In the genomic region with DNA sequence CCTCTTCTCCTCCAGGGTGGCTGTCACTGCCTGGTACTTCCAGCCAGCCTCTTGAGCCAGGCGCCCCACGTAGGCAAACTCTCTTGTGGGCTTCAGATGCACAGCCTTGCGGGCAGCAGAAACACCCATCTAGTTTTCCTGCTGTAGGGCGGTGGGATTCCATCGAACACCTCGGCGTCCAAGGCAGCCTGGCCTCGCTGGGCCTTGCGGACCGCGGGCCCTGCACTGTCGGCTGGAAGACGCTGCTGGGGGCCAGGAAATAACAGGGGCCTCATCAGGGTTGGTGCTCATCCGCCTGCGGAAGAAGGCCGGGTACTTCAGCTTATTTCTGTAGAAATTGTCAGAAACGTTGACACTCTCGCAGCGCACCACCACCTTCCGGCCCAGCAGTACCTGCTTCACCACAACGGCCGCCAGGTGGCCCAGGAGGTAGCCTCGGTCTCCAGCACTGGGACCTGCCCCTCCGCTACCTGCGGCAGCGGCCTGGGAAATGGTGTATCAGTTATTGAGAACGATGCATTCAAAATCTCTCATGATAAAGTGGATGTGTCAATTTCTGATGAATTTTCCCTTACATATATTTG, we compare ENCODE assay signal across 16 cellular contexts.
DNase-seq lines count a peak whose midpoint lies in the region; ATAC-seq and TF ChIP-seq lines count a peak whose summit lies in the region.
"Had no signal": no experiment of that assay in that cellular context is flagged by ENCODE, and none has a peak within 500 bp of the region (broad histone marks: within the 10 kb centered on the region; RNA-seq: fewer than 3 reads in every experiment).

No MANE protein-coding gene starts in this region.

- H2AFZ ChIP-seq in GM23338 = peak overlapping the region; percentile 74
- H2AFZ ChIP-seq in PC-3 (ENCODE audit: low read length) = no peak overlapping the region
- H2AFZ ChIP-seq: parathyroid adenoma had no signal

- H3K36me3 ChIP-seq in GM23338 (ENCODE audit: insufficient read depth) (no peaks in the 10 kb centered on the region), PC-3 (ENCODE audit: low read depth, low read length) (no peaks in the 10 kb centered on the region), aorta (ENCODE audit: control insufficient read depth in 1 of 2, insufficient read depth in 2 of 2, low read length in 1 of 2) (no peaks in the 10 kb centered on the region)
- H3K36me3 ChIP-seq: brain microvascular endothelial cell had no signal

- no peak overlapping the region for H3K4me3 Mint-ChIP-seq in GM23338
- H3K4me3 Mint-ChIP-seq in stimulated activated memory B cell treated with anti-CD40 and anti-IgM and Interleukin-4, amounts not matched to agents 10 μg/mL and 1 μg/mL and 100 μg/mL, for 72 hours = no peak overlapping the region
- H3K4me3 Mint-ChIP-seq: activated CD8-positive, alpha-beta T cell treated with anti-CD3 and anti-CD28 coated beads, Interleukin-2, amount 10 ng/mL, durations not matched to agents 7 days and 5 days; activated naive CD8-positive, alpha-beta T cell treated with anti-CD3 and anti-CD28 coated beads, Interleukin-2, amount 10 ng/mL, durations not matched to agents 7 days and 5 days had no signal

- no peak overlapping the region for H3K4me3 ChIP-seq in GM23338
- no peak overlapping the region for H3K4me3 ChIP-seq in PC-3 (ENCODE audit: low read length)
- no peak overlapping the region for H3K4me3 ChIP-seq in aorta (ENCODE audit: low read length in 2 of 2)

- no peaks in the 10 kb centered on the region for H3K4me1 Mint-ChIP-seq in GM23338
- peaks cover 77% of the 10 kb centered on the region for H3K4me1 Mint-ChIP-seq in stimulated activated memory B cell treated with anti-CD40 and anti-IgM and Interleukin-4, amounts not matched to agents 10 μg/mL and 1 μg/mL and 100 μg/mL, for 72 hours
- H3K4me1 Mint-ChIP-seq: activated naive CD8-positive, alpha-beta T cell treated with anti-CD3 and anti-CD28 coated beads, Interleukin-2, amount 10 ng/mL, durations not matched to agents 7 days and 5 days had no signal

- no TSS peak for BruUV-seq in PC-3 (replicated peaks; lab: Mats Ljungman, UMichigan)

- H3K79me2 ChIP-seq in GM23338 (replicated peaks; ENCODE audit: insufficient read depth) (no peaks in the 10 kb centered on the region), PC-3 (ENCODE audit: low read length) (no peaks in the 10 kb centered on the region)
- H3K79me2 ChIP-seq: parathyroid adenoma had no signal

- DNase-seq in GM23338 (ENCODE audit: low spot score) = peak; percentile 87
- no peak for DNase-seq in PC-3
- peak; percentile 20 for DNase-seq in iPS DF 19.7 (ENCODE audit: low read depth, low spot score)
- no peak for DNase-seq in COR-L47 (lab: John Stamatoyannopoulos, UW)
- DNase-seq in NCI-H345 treated with DMSO at 0.1 percent for 48 hours (lab: John Stamatoyannopoulos, UW; ENCODE audit: unreplicated experiment) = no peak
- no peak for DNase-seq in aorta
- DNase-seq: activated CD8-positive, alpha-beta T cell treated with anti-CD3 and anti-CD28 coated beads, Interleukin-2, amount 10 ng/mL, durations not matched to agents 7 days and 5 days; activated naive CD8-positive, alpha-beta T cell treated with anti-CD3 and anti-CD28 coated beads, Interleukin-2, amount 10 ng/mL, durations not matched to agents 7 days and 5 days; AML-193; brain microvascular endothelial cell; erythroblast; NCI-H446; SHP77 treated with DMSO at 0.1 percent for 48 hours; T-helper 1 cell had no signal

- intact Hi-C loops in PC-3 (cut with micrococcal nuclease) = no loop called here
- intact Hi-C loops in aorta (cut with DNase I) = no loop called here

- H3K27ac ChIP-seq in GM23338 (ENCODE audit: low read depth) (no peak overlapping the region), PC-3 (ENCODE audit: low read length) (no peak overlapping the region), aorta (ENCODE audit: low read depth in 1 of 2, low read length in 2 of 2) (no peak overlapping the region)
- H3K27ac ChIP-seq: brain microvascular endothelial cell, parathyroid adenoma had no signal

- TF ChIP-seq CTCF in GM23338 (conservative IDR thresholded peaks at IDR 0.05; ENCODE audit: low read depth in 2 of 2) (peak; percentile 71 to 76), PC-3 (conservative IDR thresholded peaks at IDR 0.05; ENCODE audit: low read depth, low read length) (peak; percentile 59)

- H4K20me1 ChIP-seq in GM23338 (replicated peaks; ENCODE audit: insufficient read depth) (no peaks in the 10 kb centered on the region), PC-3 (ENCODE audit: low read length) (no peaks in the 10 kb centered on the region)

- H3K9me3 ChIP-seq in PC-3 (ENCODE audit: low read length) (no peaks in the 10 kb centered on the region), aorta (ENCODE audit: control insufficient read depth, low read length) (no peaks in the 10 kb centered on the region)

- H3K4me2 ChIP-seq in GM23338 (no peak overlapping the region), PC-3 (ENCODE audit: low read length) (no peak overlapping the region)

- H3K27me3 ChIP-seq in GM23338 (ENCODE audit: insufficient read depth) (no peaks in the 10 kb centered on the region), PC-3 (ENCODE audit: low read length) (peaks cover 32% of the 10 kb centered on the region), aorta (ENCODE audit: control insufficient read depth in 1 of 2, insufficient read depth in 2 of 2, low read length in 1 of 2) (no peaks in the 10 kb centered on the region)
- H3K27me3 ChIP-seq: brain microvascular endothelial cell had no signal

- peak; percentile 100 for ATAC-seq in GM23338
- peak; percentile 53 for ATAC-seq in PC-3
- no peak for ATAC-seq in stimulated activated memory B cell treated with anti-CD40 and anti-IgM and Interleukin-4, amounts not matched to agents 10 μg/mL and 1 μg/mL and 100 μg/mL, for 72 hours
- ATAC-seq in aorta (ENCODE audit: low FRiP score) = no peak
- ATAC-seq: activated CD8-positive, alpha-beta T cell treated with anti-CD3 and anti-CD28 coated beads, Interleukin-2, amount 10 ng/mL, durations not matched to agents 7 days and 5 days had no signal

- no peak overlapping the region for H3K9ac ChIP-seq in PC-3 (ENCODE audit: low read length)
- H3K9ac ChIP-seq: parathyroid adenoma had no signal

- CTCF ChIA-PET in PC-3 (lab: Charles Lee) = no interaction called here

- peaks cover 5% of the 10 kb centered on the region for H3K27me3 Mint-ChIP-seq in GM23338 (ENCODE audit: insufficient read depth, low read depth, poor library complexity)
- H3K27me3 Mint-ChIP-seq in stimulated activated memory B cell treated with anti-CD40 and anti-IgM and Interleukin-4, amounts not matched to agents 10 μg/mL and 1 μg/mL and 100 μg/mL, for 72 hours = no peaks in the 10 kb centered on the region

- no peaks in the 10 kb centered on the region for H3K9me3 Mint-ChIP-seq in GM23338
- peaks cover 7% of the 10 kb centered on the region for H3K9me3 Mint-ChIP-seq in stimulated activated memory B cell treated with anti-CD40 and anti-IgM and Interleukin-4, amounts not matched to agents 10 μg/mL and 1 μg/mL and 100 μg/mL, for 72 hours
- H3K9me3 Mint-ChIP-seq: activated naive CD8-positive, alpha-beta T cell treated with anti-CD3 and anti-CD28 coated beads, Interleukin-2, amount 10 ng/mL, durations not matched to agents 7 days and 5 days had no signal

- no peaks in the 10 kb centered on the region for H3F3A ChIP-seq in GM23338 (replicated peaks; ENCODE audit: low read depth)
- no peaks in the 10 kb centered on the region for H3F3A ChIP-seq in PC-3 (ENCODE audit: low read length, unreplicated experiment)

- H3K27ac Mint-ChIP-seq in GM23338 = no peak overlapping the region
- peak overlapping the region; percentile 76 for H3K27ac Mint-ChIP-seq in stimulated activated memory B cell treated with anti-CD40 and anti-IgM and Interleukin-4, amounts not matched to agents 10 μg/mL and 1 μg/mL and 100 μg/mL, for 72 hours
- H3K27ac Mint-ChIP-seq: activated CD8-positive, alpha-beta T cell treated with anti-CD3 and anti-CD28 coated beads, Interleukin-2, amount 10 ng/mL, durations not matched to agents 7 days and 5 days; activated naive CD8-positive, alpha-beta T cell treated with anti-CD3 and anti-CD28 coated beads, Interleukin-2, amount 10 ng/mL, durations not matched to agents 7 days and 5 days had no signal

- POLR2A ChIA-PET in PC-3 (lab: Charles Lee; ENCODE audit: unreplicated experiment) = interaction anchor here (0.6 kb wide), 1 partner anchor 209 kb away, joined by 8 read pairs; no protein-coding TSS in a partner anchor

- 79 to 82% methylated on average over 27 of the region's 27 CpGs for WGBS in aorta, 2 donors

- H3K36me3 Mint-ChIP-seq in GM23338 (ENCODE audit: low read depth) = no peaks in the 10 kb centered on the region
- H3K36me3 Mint-ChIP-seq in stimulated activated memory B cell treated with anti-CD40 and anti-IgM and Interleukin-4, amounts not matched to agents 10 μg/mL and 1 μg/mL and 100 μg/mL, for 72 hours = peaks cover 88% of the 10 kb centered on the region
- H3K36me3 Mint-ChIP-seq: activated naive CD8-positive, alpha-beta T cell treated with anti-CD3 and anti-CD28 coated beads, Interleukin-2, amount 10 ng/mL, durations not matched to agents 7 days and 5 days had no signal

- no peaks in the 10 kb centered on the region for H3K9me2 ChIP-seq in GM23338 (ENCODE audit: insufficient read depth)
- H3K9me2 ChIP-seq in PC-3 (replicated peaks; ENCODE audit: low read length) = no peaks in the 10 kb centered on the region

- no peaks in the 10 kb centered on the region for H3K4me1 ChIP-seq in GM23338 (ENCODE audit: insufficient read depth)
- H3K4me1 ChIP-seq in PC-3 (ENCODE audit: insufficient read depth, low read length) = no peaks in the 10 kb centered on the region
- H3K4me1 ChIP-seq in aorta (ENCODE audit: control insufficient read depth in 1 of 2, insufficient read depth in 2 of 2, low read length in 2 of 2) = no peaks in the 10 kb centered on the region
- H3K4me1 ChIP-seq: parathyroid adenoma had no signal

Comparison
In these comparisons a context has a peak if more than half of its experiments do, and no peak if none do; other contexts are left out.
1. ATAC-seq: peak in GM23338 (single experiment) and PC-3 (single experiment); none in stimulated activated memory B cell treated with anti-CD40 and anti-IgM and Interleukin-4, amounts not matched to agents 10 μg/mL and 1 μg/mL and 100 μg/mL, for 72 hours (single experiment) and aorta (single experiment).
2. DNase-seq: peak in GM23338 (single experiment) and iPS DF 19.7 (single experiment); none in PC-3 (single experiment), COR-L47 (single experiment), NCI-H345 treated with DMSO at 0.1 percent for 48 hours (single experiment) and aorta (0 of 2).